8 cellular contexts compared by ENCODE assay signal in the genomic region with DNA sequence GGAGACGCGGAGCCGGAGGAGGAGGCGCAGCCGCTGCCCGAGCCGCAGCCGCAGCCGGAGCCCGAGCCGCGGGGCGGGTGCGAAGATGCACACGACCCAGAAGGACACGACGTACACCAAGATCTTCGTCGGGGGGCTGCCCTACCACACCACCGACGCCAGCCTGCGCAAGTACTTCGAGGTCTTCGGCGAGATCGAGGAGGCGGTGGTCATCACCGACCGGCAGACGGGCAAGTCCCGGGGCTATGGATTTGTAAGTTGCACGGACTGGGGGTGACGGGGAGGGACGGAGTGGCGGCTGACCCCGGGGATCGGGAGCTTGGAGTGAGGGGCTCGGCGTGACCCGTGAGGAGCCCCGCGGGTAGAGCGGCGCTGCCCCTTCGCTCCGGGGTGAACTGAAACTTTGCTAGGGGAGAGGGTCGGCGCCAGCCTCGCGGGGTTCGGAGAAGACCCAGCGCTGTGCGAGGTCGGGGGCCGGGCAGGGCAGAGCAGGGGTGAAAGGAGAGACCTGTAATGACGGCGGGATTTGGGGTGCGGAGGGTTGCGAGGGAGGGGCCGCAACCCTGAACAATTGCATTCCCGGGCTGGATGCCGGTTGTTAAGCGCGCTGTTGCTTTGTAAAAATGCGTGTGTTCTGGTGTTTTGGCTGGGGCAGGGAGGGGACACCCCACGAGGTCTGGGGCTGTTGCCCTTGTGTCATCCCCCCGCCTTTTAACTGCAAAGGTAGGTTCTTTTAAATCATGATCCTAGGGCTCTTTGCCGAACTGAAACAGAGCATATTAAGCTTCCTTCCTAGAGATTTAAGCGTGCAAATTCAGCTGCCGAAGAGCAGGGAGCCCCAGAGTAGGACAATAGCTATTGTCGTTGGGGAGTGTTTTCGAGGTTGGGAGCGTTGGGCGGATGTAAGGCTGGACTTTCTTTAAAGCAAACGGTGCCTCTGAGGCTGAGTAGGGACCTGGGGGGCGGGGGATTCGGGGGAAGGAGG. TPM values are rescaled to one million over a fixed set of nuclear protein-coding genes. Genes with fewer than 3 reads are reported as not detected.
DNase-seq lines count a peak whose midpoint lies in the region; ATAC-seq and TF ChIP-seq lines count a peak whose summit lies in the region.

No MANE protein-coding gene starts in this region.

- no peak for ATAC-seq in HG03196 (IDR thresholded peaks at IDR 0.05; ENCODE audit: unreplicated experiment)

- peaks cover 5% of the 10 kb centered on the region for H3K79me2 ChIP-seq in neural progenitor cell (ENCODE audit: low read depth)

- peaks cover 17% of the 10 kb centered on the region for H3K4me1 ChIP-seq in neural progenitor cell

- H3F3A ChIP-seq in neural progenitor cell (ENCODE audit: low read depth): peaks cover 19% of the 10 kb centered on the region

- peaks cover 10% of the 10 kb centered on the region for H3K4me1 Mint-ChIP-seq in T-helper 2 cell treated with Interferon-gamma antibody and Interleukin-4, amounts not matched to agents 5 μg/mL and 100 μg/mL, for 36 hours (ENCODE audit: low read depth)
- H3K4me1 Mint-ChIP-seq in neural progenitor cell: peaks cover 17% of the 10 kb centered on the region

- H3K36me3 ChIP-seq in neural progenitor cell: no peaks in the 10 kb centered on the region

- H3K9ac ChIP-seq in neural progenitor cell: peak overlapping the region; percentile 44

- H3K9me3 ChIP-seq in neural progenitor cell (ENCODE audit: low read depth): no peaks in the 10 kb centered on the region

- H3K9me3 Mint-ChIP-seq in T-helper 2 cell treated with Interferon-gamma antibody and Interleukin-4, amounts not matched to agents 5 μg/mL and 100 μg/mL, for 36 hours: no peaks in the 10 kb centered on the region
- H3K9me3 Mint-ChIP-seq in neural progenitor cell: no peaks in the 10 kb centered on the region

- DNase-seq in NOMO-1 treated with DMSO at 0.1 percent for 48 hours (lab: John Stamatoyannopoulos, UW; ENCODE audit: unreplicated experiment) (peak; percentile 8), NOMO-1 treated with dmso at 0.1 percent for 144 hours (lab: John Stamatoyannopoulos, UW; ENCODE audit: unreplicated experiment) (no peak), fibroblast of peridontal ligament (ENCODE audit: extremely low read depth) (peak; percentile 38), neural progenitor cell (ENCODE audit: low spot score) (peak; percentile 72), NCI-H446 treated with DMSO at 0.1 percent for 48 hours (lab: John Stamatoyannopoulos, UW) (no peak)
- DNase-seq in T-helper 2 cell treated with Interferon-gamma antibody and Interleukin-4, amounts not matched to agents 5 μg/mL and 100 μg/mL, for 36 hours (ENCODE audit: low spot score): no peak
- DNase-seq in activated effector memory CD4-positive, alpha-beta T cell treated with anti-CD3 and anti-CD28 coated beads, Interleukin-2, amount 50 U/mL, for 16 hours: no peak

- peak overlapping the region; percentile 91 for H3K4me3 ChIP-seq in neural progenitor cell

- H3K27ac ChIP-seq in neural progenitor cell: no peak overlapping the region

- no peaks in the 10 kb centered on the region for H3K36me3 Mint-ChIP-seq in T-helper 2 cell treated with Interferon-gamma antibody and Interleukin-4, amounts not matched to agents 5 μg/mL and 100 μg/mL, for 36 hours (ENCODE audit: low read depth)
- peaks cover 15% of the 10 kb centered on the region for H3K36me3 Mint-ChIP-seq in neural progenitor cell

- peak overlapping the region; percentile 65 for H3K4me3 Mint-ChIP-seq in T-helper 2 cell treated with Interferon-gamma antibody and Interleukin-4, amounts not matched to agents 5 μg/mL and 100 μg/mL, for 36 hours
- peak overlapping the region; percentile 97 for H3K4me3 Mint-ChIP-seq in neural progenitor cell

- H4K20me1 ChIP-seq in neural progenitor cell (ENCODE audit: low read depth): no peaks in the 10 kb centered on the region

- H3K27me3 ChIP-seq in neural progenitor cell: peaks cover 43% of the 10 kb centered on the region

- TF ChIP-seq CTCF in neural progenitor cell (IDR thresholded peaks at IDR 0.05): no peak

- no peak overlapping the region for H3K27ac Mint-ChIP-seq in T-helper 2 cell treated with Interferon-gamma antibody and Interleukin-4, amounts not matched to agents 5 μg/mL and 100 μg/mL, for 36 hours
- peak overlapping the region; percentile 95 for H3K27ac Mint-ChIP-seq in neural progenitor cell

- H3K4me2 ChIP-seq in neural progenitor cell: peak overlapping the region; percentile 96

- peak overlapping the region; percentile 84 for H2AFZ ChIP-seq in neural progenitor cell (replicated peaks)

- peaks cover 70% of the 10 kb centered on the region for H3K27me3 Mint-ChIP-seq in T-helper 2 cell treated with Interferon-gamma antibody and Interleukin-4, amounts not matched to agents 5 μg/mL and 100 μg/mL, for 36 hours (ENCODE audit: low read depth)
- H3K27me3 Mint-ChIP-seq in neural progenitor cell (ENCODE audit: insufficient read depth, low read depth): peaks cover 10% of the 10 kb centered on the region

RNA-seq across cellular contexts. Expression of gene RBM24, which starts 0.6 kb away (rescaled TPM):
- total RNA-seq in neural progenitor cell (ENCODE audit: low replicate concordance): 17.3 and 27.6 TPM in 2 replicates

Comparison
In these comparisons a context has a peak if more than half of its experiments do, and no peak if none do; other contexts are left out.
1. DNase-seq: peak in NOMO-1 treated with DMSO at 0.1 percent for 48 hours (single experiment), fibroblast of peridontal ligament (single experiment) and neural progenitor cell (single experiment); none in NOMO-1 treated with dmso at 0.1 percent for 144 hours (single experiment), T-helper 2 cell treated with Interferon-gamma antibody and Interleukin-4, amounts not matched to agents 5 μg/mL and 100 μg/mL, for 36 hours (single experiment), activated effector memory CD4-positive, alpha-beta T cell treated with anti-CD3 and anti-CD28 coated beads, Interleukin-2, amount 50 U/mL, for 16 hours (single experiment) and NCI-H446 treated with DMSO at 0.1 percent for 48 hours (single experiment).